In the genomic region with DNA sequence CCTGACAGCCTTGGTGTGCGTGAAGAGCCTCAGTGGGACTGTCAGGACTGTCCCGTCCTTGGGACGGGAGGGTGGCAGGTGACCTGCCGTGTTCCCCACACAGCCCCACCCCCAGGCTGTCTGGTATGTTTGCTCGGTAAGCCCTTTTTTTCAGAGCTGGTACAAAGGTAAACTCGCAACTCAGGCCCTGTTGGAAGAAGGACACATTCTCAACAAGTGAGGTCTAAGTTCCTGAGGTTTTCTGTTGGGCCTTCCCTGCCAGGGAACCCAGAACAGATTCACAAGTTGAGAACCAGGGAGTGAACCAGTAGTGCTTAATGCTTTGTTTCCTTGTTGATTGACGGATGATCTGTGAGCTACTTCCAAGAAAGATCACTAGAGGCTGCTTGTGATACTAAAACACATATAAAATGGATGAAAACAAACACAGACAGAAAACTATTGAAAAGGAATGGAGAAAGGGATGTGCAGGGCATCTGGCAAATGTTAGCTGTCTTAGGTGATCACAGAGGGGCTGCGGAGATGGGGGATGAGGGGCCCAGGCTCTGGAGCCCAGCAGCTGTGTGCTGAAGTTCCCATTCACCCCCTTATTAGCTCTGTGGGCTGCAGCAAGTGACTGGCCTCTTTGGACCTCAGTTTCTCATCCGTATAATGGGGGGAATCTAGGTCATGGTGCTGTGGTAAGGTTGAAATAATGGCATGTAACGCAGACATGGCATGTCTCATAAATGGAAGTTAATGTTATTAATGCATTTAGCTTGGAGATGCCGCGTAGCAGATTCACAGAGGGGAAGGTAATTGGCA, we compare ENCODE assay signal across 1 cellular context.
TF ChIP-seq lines count a peak whose summit lies in the region.

No MANE protein-coding gene starts in this region.

TF ChIP-seq in GM12878, 131 proteins besides CTCF, POLR2A, EP300 and RAD21:
- TF ChIP-seq STAT3 (IDR thresholded peaks at IDR 0.05; ENCODE audit: low read depth, low read length) (no peak), MTA2 (IDR thresholded peaks at IDR 0.05; ENCODE audit: low read depth) (no peak), GABPA (IDR thresholded peaks at IDR 0.05; ENCODE audit: low read depth) (no peak), RUNX3 (IDR thresholded peaks at IDR 0.05; ENCODE audit: low read length) (no peak)
